In the genomic region with DNA sequence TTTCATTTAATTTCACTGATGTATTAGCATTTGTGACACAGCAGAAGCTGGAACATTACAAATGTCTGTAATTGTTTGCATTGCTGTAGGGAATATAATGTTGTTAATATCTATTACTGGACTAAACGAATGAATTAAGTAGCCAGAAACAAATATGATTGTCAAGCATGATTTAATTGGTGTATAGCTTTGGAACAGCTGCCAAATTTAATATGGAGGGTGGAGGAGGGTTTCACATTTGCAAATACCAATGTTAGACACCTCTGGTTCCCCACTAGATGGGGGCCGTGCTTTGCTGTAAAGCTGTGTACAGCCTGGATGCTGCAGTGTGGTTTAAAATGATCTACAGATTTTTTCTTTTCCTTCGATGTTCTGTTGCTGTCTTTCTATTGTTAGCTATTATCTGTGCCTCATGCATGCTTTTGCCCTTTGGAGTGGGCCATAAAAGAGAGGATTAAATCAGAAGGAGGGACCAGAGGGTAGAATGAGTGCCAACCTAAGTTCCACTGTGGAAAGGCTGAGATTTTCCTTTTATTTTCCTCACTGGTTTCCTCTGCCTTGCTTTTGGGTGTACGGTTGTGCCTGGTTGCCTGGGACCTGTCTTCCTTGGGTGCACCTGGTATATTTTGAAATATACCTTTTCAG, we compare ENCODE assay signal across 8 cellular contexts. TPM values are rescaled to one million over a fixed set of nuclear protein-coding genes. Genes with fewer than 3 reads are reported as not detected.
DNase-seq lines count a peak whose midpoint lies in the region; ATAC-seq and TF ChIP-seq lines count a peak whose summit lies in the region.

No MANE protein-coding gene starts in this region.

- TF ChIP-seq CTCF in fibroblast of pulmonary artery (IDR thresholded peaks at IDR 0.05; ENCODE audit: low read length, missing control alignments) = peak; percentile 34

- H3K36me3 Mint-ChIP-seq in T-helper 17 cell (ENCODE audit: low read depth) = no peaks in the 10 kb centered on the region

- CTCF ChIA-PET in HEK293T (lab: Yijun Ruan, JAX) = interaction anchor here (0.7 kb wide), 1 partner anchor 13 kb away, joined by 3 read pairs; no protein-coding TSS in a partner anchor

- DNase-seq in ACHN (peak; percentile 40), HEK293T (ENCODE audit: extremely low spot score) (peak; percentile 10), NCI-H82 treated with DMSO at 0.1 percent for 48 hours (lab: John Stamatoyannopoulos, UW; ENCODE audit: unreplicated experiment) (peak; percentile 52), fibroblast of pulmonary artery (ENCODE audit: low read depth) (peak; percentile 26), T-helper 17 cell (no peak), mesenteric fat pad (ENCODE audit: low spot score) (no peak), AG08396 (ENCODE audit: low spot score) (no peak), globus pallidus (ENCODE audit: low spot score) (no peak)

- POLR2A ChIA-PET in HEK293T (lab: Yijun Ruan, JAX) = no interaction called here

- ATAC-seq in T-helper 17 cell = no peak

- H3K4me3 ChIP-seq in fibroblast of pulmonary artery (replicated peaks; ENCODE audit: low read depth, low read length) = no peak overlapping the region

- no peaks in the 10 kb centered on the region for H3K9me3 ChIP-seq in T-helper 17 cell (ENCODE audit: control insufficient read depth, low read length, poor library complexity, severe bottlenecking)

- H3K27ac Mint-ChIP-seq in T-helper 17 cell = no peak overlapping the region

- in situ Hi-C loops in ACHN (cut with HindIII; ENCODE audit: low pct_ligation_motif_present, low pct_unique_long_range_greater_than_20kb, low sequenced_read_pairs) = no loop called here

- peaks cover 6% of the 10 kb centered on the region for H3K4me1 Mint-ChIP-seq in T-helper 17 cell

- H3K4me3 Mint-ChIP-seq in T-helper 17 cell = no peak overlapping the region

- peaks cover 14% of the 10 kb centered on the region for H3K27me3 Mint-ChIP-seq in T-helper 17 cell

TF ChIP-seq in HEK293T, 16 proteins besides CTCF, POLR2A, EP300 and RAD21:
- no peak for TF ChIP-seq SUZ12 (IDR thresholded peaks at IDR 0.05)
- no peak for TF ChIP-seq L3MBTL2 (conservative IDR thresholded peaks at IDR 0.05)
- no peak for TF ChIP-seq FOXM1 (IDR thresholded peaks at IDR 0.05; ENCODE audit: borderline replicate concordance)
TF ChIP-seq in HEK293T: peak in this region for 0.

RNA-seq across cellular contexts. Expression of gene DNAJB9, which starts 23.1 kb away (rescaled TPM):
- 10 to 100 TPM; 54.3 to 58.3 TPM for total RNA-seq in T-helper 17 cell
- 31.9 TPM for total RNA-seq in mesenteric fat pad

RNA-seq across cellular contexts. Expression of gene THAP5, which starts 23.2 kb away (rescaled TPM):
- total RNA-seq in T-helper 17 cell (10 to 100 TPM; 16.8 to 18.1 TPM), mesenteric fat pad (10.2 TPM)

Comparison
In these comparisons a context has a peak if more than half of its experiments do, and no peak if none do; other contexts are left out.
1. DNase-seq: peak in ACHN (single experiment), HEK293T (single experiment), NCI-H82 treated with DMSO at 0.1 percent for 48 hours (single experiment) and fibroblast of pulmonary artery (single experiment); none in T-helper 17 cell (0 of 3), mesenteric fat pad (single experiment), AG08396 (single experiment) and globus pallidus (single experiment).